In genomic region chr9:126500600-126501382, GRCh38 we compare ENCODE assay signal across 8 cellular contexts.
DNase-seq lines count a peak whose midpoint lies in the region; ATAC-seq, FAIRE-seq and TF ChIP-seq lines count a peak whose summit lies in the region.

No MANE protein-coding gene starts in this region.

- DNase-seq in COLO668 (lab: John Stamatoyannopoulos, UW; ENCODE audit: unreplicated experiment) = peak; percentile 52
- peak; percentile 79 for DNase-seq in HTR-8/SVneo (ENCODE audit: insufficient read length, low spot score)
- peak; percentile 52 for DNase-seq in activated T-helper 2 cell treated with anti-CD3 and anti-CD28 coated beads, Interferon-gamma antibody, Interleukin-2, Interleukin-4, amounts not matched to agents 10 μg/mL and 5 μg/mL and 100 μg/mL, durations not matched to agents 14 hours and 24 hours and 36 hours (ENCODE audit: low spot score)
- DNase-seq in fibroblast of the aortic adventitia (ENCODE audit: low read depth) = peak; percentile 67
- peak; percentile 84 for DNase-seq in superior temporal gyrus (ENCODE audit: extremely low spot score)

- peaks cover 2% of the 10 kb centered on the region for H3K4me1 Mint-ChIP-seq in activated T-helper 2 cell treated with anti-CD3 and anti-CD28 coated beads, Interferon-gamma antibody, Interleukin-2, Interleukin-4, amounts not matched to agents 10 μg/mL and 5 μg/mL and 100 μg/mL, durations not matched to agents 14 hours and 24 hours and 36 hours (ENCODE audit: low read depth)

- H3K4me2 ChIP-seq in neural cell (ENCODE audit: low read length) = no peak overlapping the region

- H3K36me3 ChIP-seq in neural cell (ENCODE audit: insufficient read depth, low read length) = no peaks in the 10 kb centered on the region

- no peaks in the 10 kb centered on the region for H3K9me2 ChIP-seq in neural cell (ENCODE audit: insufficient read depth, low read length)

- no peak overlapping the region for H3K4me3 Mint-ChIP-seq in activated T-helper 2 cell treated with anti-CD3 and anti-CD28 coated beads, Interferon-gamma antibody, Interleukin-2, Interleukin-4, amounts not matched to agents 10 μg/mL and 5 μg/mL and 100 μg/mL, durations not matched to agents 14 hours and 24 hours and 36 hours (ENCODE audit: low read depth)

- TF ChIP-seq EP300 in neural cell (conservative IDR thresholded peaks at IDR 0.05; ENCODE audit: poor library complexity, severe bottlenecking) = no peak

- H3K9ac ChIP-seq in neural cell (ENCODE audit: low read length) = no peak overlapping the region

- H3K9me3 Mint-ChIP-seq in activated T-helper 2 cell treated with anti-CD3 and anti-CD28 coated beads, Interferon-gamma antibody, Interleukin-2, Interleukin-4, amounts not matched to agents 10 μg/mL and 5 μg/mL and 100 μg/mL, durations not matched to agents 14 hours and 24 hours and 36 hours = no peaks in the 10 kb centered on the region

- ATAC-seq in HG03442 (IDR thresholded peaks at IDR 0.05; ENCODE audit: unreplicated experiment) = no peak

- H3K27me3 ChIP-seq in neural cell (ENCODE audit: insufficient read depth, low read depth, low read length) = peaks cover 14% of the 10 kb centered on the region

- peaks cover 4% of the 10 kb centered on the region for H4K20me1 ChIP-seq in neural cell (ENCODE audit: insufficient read depth)

- peak; percentile 97 for TF ChIP-seq RAD21 in neural cell (conservative IDR thresholded peaks at IDR 0.05)

- intact Hi-C loops in activated T-helper 2 cell treated with anti-CD3 and anti-CD28 coated beads, Interferon-gamma antibody, Interleukin-2, Interleukin-4, amounts not matched to agents 10 μg/mL and 5 μg/mL and 100 μg/mL, durations not matched to agents 14 hours and 24 hours and 36 hours (cut with micrococcal nuclease) = no loop called here

- H3K27ac ChIP-seq in neural cell (ENCODE audit: low read length) = no peak overlapping the region

- H3K36me3 Mint-ChIP-seq in activated T-helper 2 cell treated with anti-CD3 and anti-CD28 coated beads, Interferon-gamma antibody, Interleukin-2, Interleukin-4, amounts not matched to agents 10 μg/mL and 5 μg/mL and 100 μg/mL, durations not matched to agents 14 hours and 24 hours and 36 hours (ENCODE audit: low read depth) = no peaks in the 10 kb centered on the region

- H3F3A ChIP-seq in neural cell (ENCODE audit: insufficient read depth, low read length, poor library complexity, severe bottlenecking) = no peaks in the 10 kb centered on the region

- no peak overlapping the region for H2AFZ ChIP-seq in neural cell (ENCODE audit: low read depth, low read length)

- H3K4me3 ChIP-seq in fibroblast of the aortic adventitia (ENCODE audit: low read depth, low read length) (no peak overlapping the region), neural cell (ENCODE audit: low read length) (no peak overlapping the region)

- H3K79me2 ChIP-seq in neural cell (replicated peaks; ENCODE audit: insufficient read depth, low read length) = no peaks in the 10 kb centered on the region

- TF ChIP-seq CTCF in fibroblast of the aortic adventitia (IDR thresholded peaks at IDR 0.05; ENCODE audit: insufficient read depth, low read length) (peak; percentile 92), neural cell (IDR thresholded peaks at IDR 0.05; ENCODE audit: poor library complexity, severe bottlenecking) (peak; percentile 98)

- FAIRE-seq in HTR-8/SVneo (lab: Jason Lieb, UNC) = no peak

- no peaks in the 10 kb centered on the region for H3K9me3 ChIP-seq in neural cell (ENCODE audit: low read length)

- no peak overlapping the region for H3K27ac Mint-ChIP-seq in activated T-helper 2 cell treated with anti-CD3 and anti-CD28 coated beads, Interferon-gamma antibody, Interleukin-2, Interleukin-4, amounts not matched to agents 10 μg/mL and 5 μg/mL and 100 μg/mL, durations not matched to agents 14 hours and 24 hours and 36 hours

- peaks cover 27% of the 10 kb centered on the region for H3K27me3 Mint-ChIP-seq in activated T-helper 2 cell treated with anti-CD3 and anti-CD28 coated beads, Interferon-gamma antibody, Interleukin-2, Interleukin-4, amounts not matched to agents 10 μg/mL and 5 μg/mL and 100 μg/mL, durations not matched to agents 14 hours and 24 hours and 36 hours (ENCODE audit: low read depth)

TF ChIP-seq in PFSK-1, 5 proteins besides CTCF, POLR2A, EP300 and RAD21:
- TF ChIP-seq POLR2AphosphoS5 (IDR thresholded peaks at IDR 0.05; ENCODE audit: low read depth, low read length) (no peak), FOXP2 (optimal IDR thresholded peaks at IDR 0.05; ENCODE audit: borderline replicate concordance, extremely low read depth, extremely low read length, insufficient read depth) (peak; percentile 49), TAF1 (IDR thresholded peaks at IDR 0.05; ENCODE audit: borderline replicate concordance, insufficient read depth, low read length) (no peak), SIN3A (IDR thresholded peaks at IDR 0.05; ENCODE audit: borderline replicate concordance, insufficient read depth, low read length) (no peak), REST (IDR thresholded peaks at IDR 0.05; ENCODE audit: insufficient read depth in 1 of 2, low read depth in 2 of 2, low read length in 2 of 2) (no peak)

TF ChIP-seq in neural cell, 6 proteins besides CTCF, POLR2A, EP300 and RAD21:
- TF ChIP-seq SMC3 (conservative IDR thresholded peaks at IDR 0.05; ENCODE audit: poor library complexity) = peak; percentile 98
- TF ChIP-seq EZH2 (IDR thresholded peaks at IDR 0.05; ENCODE audit: borderline replicate concordance, insufficient read depth, low read length, poor library complexity, severe bottlenecking) = no peak
- TF ChIP-seq REST (IDR thresholded peaks at IDR 0.05; ENCODE audit: borderline replicate concordance) = no peak
- TF ChIP-seq MXI1 (conservative IDR thresholded peaks at IDR 0.05; ENCODE audit: poor library complexity, severe bottlenecking) = peak; percentile 42
- TF ChIP-seq TAF1 (IDR thresholded peaks at IDR 0.05; ENCODE audit: low read depth) = no peak
- TF ChIP-seq POLR2AphosphoS5 (IDR thresholded peaks at IDR 0.05) = no peak
